In genomic region chr10:130777507-130778165, GRCh38 we compare ENCODE assay signal across 21 cellular contexts.
"Had no signal": no experiment of that assay in that cellular context is flagged by ENCODE, and none has a peak within 500 bp of the region (broad histone marks: within the 10 kb centered on the region; RNA-seq: fewer than 3 reads in every experiment).

No MANE protein-coding gene starts in this region.

- H3K4me3 Mint-ChIP-seq: endodermal cell; naive thymus-derived CD4-positive, alpha-beta T cell; stimulated activated naive B cell treated with anti-CD40 and anti-IgM and Interleukin-4, amounts not matched to agents 10 μg/mL and 1 μg/mL and 100 μg/mL, for 72 hours; stimulated activated naive CD8-positive, alpha-beta T cell treated with anti-CD3 and anti-CD28 coated beads, Interleukin-15, Interleukin-2, amounts not matched to agents 100 ng/mL and 50 ng/mL, for 24 hours had no signal

- H3K4me3 ChIP-seq: dorsolateral prefrontal cortex, gastrocnemius medialis, pancreas, transverse colon, vagina had no signal

- H3K9me3 Mint-ChIP-seq: endodermal cell; naive thymus-derived CD4-positive, alpha-beta T cell; stimulated activated naive B cell treated with anti-CD40 and anti-IgM and Interleukin-4, amounts not matched to agents 10 μg/mL and 1 μg/mL and 100 μg/mL, for 72 hours; stimulated activated naive CD8-positive, alpha-beta T cell treated with anti-CD3 and anti-CD28 coated beads, Interleukin-15, Interleukin-2, amounts not matched to agents 100 ng/mL and 50 ng/mL, for 24 hours had no signal

- H3K27ac ChIP-seq: dorsolateral prefrontal cortex, epithelial cell of prostate, gastrocnemius medialis, neutrophil, pancreas, transverse colon, vagina had no signal

- ATAC-seq: esophagus mucosa; gastrocnemius medialis; left lobe of liver; naive thymus-derived CD4-positive, alpha-beta T cell; pancreas; sciatic nerve; stimulated activated naive B cell treated with anti-CD40 and anti-IgM and Interleukin-4, amounts not matched to agents 10 μg/mL and 1 μg/mL and 100 μg/mL, for 72 hours had no signal

- H3K27me3 ChIP-seq: pancreas, transverse colon, vagina had no signal

- DNase-seq: effector CD4-positive, alpha-beta T cell; endodermal cell; foreskin fibroblast; gastrocnemius medialis; mesenchymal stem cell; midbrain; naive thymus-derived CD4-positive, alpha-beta T cell; stimulated activated CD4-positive, alpha-beta T cell treated with anti-CD3 and anti-CD28 coated beads, Interleukin-15, amount 100 ng/mL, for 24 hours; stimulated activated CD4-positive, alpha-beta T cell treated with anti-CD3 and anti-CD28 coated beads, Interleukin-2, amount 100 ng/mL, for 48 hours; stimulated activated naive B cell treated with anti-CD40 and anti-IgM and Interleukin-4, amounts not matched to agents 10 μg/mL and 1 μg/mL and 100 μg/mL, for 72 hours; transverse colon had no signal

- H3K27me3 Mint-ChIP-seq: stimulated activated naive B cell treated with anti-CD40 and anti-IgM and Interleukin-4, amounts not matched to agents 10 μg/mL and 1 μg/mL and 100 μg/mL, for 72 hours had no signal

- H3K4me1 ChIP-seq: gastrocnemius medialis, pancreas, transverse colon, vagina had no signal

- H3K4me1 Mint-ChIP-seq: naive thymus-derived CD4-positive, alpha-beta T cell; stimulated activated naive B cell treated with anti-CD40 and anti-IgM and Interleukin-4, amounts not matched to agents 10 μg/mL and 1 μg/mL and 100 μg/mL, for 72 hours had no signal

- H3K36me3 Mint-ChIP-seq: naive thymus-derived CD4-positive, alpha-beta T cell; stimulated activated naive B cell treated with anti-CD40 and anti-IgM and Interleukin-4, amounts not matched to agents 10 μg/mL and 1 μg/mL and 100 μg/mL, for 72 hours had no signal

- H3K27ac Mint-ChIP-seq: endodermal cell; naive thymus-derived CD4-positive, alpha-beta T cell; progenitor cell of endocrine pancreas; stimulated activated naive B cell treated with anti-CD40 and anti-IgM and Interleukin-4, amounts not matched to agents 10 μg/mL and 1 μg/mL and 100 μg/mL, for 72 hours; stimulated activated naive CD8-positive, alpha-beta T cell treated with anti-CD3 and anti-CD28 coated beads, Interleukin-15, Interleukin-2, amounts not matched to agents 100 ng/mL and 50 ng/mL, for 24 hours had no signal

- H3K9me3 ChIP-seq: gastrocnemius medialis, neutrophil, pancreas, transverse colon, vagina had no signal

- H3K36me3 ChIP-seq: gastrocnemius medialis, neutrophil, pancreas, transverse colon, vagina had no signal
